ENCODE assay signal across 1 cellular context in the genomic region with DNA sequence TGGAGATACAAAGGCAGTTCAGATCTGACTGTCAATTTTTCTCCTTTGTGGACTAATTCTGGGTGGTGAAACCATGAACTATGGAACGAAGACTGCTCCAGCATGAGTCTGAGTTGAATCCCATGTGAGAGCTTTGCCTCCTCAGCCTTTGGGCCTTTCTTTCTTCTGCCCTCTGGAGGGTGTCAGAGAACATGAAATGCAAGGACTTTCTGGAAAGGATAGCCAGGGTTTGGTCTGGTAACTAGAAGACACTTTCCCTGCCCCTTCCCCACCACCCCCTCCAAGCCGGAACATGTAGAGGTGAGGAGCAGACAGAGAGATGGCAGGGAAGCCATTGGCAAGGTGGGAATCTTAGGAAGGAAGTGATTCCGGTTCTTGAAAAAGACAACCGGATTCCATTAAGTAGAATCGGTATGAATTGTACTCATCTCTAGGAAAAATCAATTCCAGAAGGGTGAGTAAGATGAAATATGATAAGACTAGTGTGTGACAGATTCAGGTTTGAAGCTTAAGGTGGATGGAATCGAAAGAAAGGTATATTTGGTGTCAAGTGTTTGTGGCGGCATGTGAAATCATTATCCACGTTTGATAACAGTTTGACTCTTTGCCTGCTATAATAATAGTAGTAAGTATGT.
TF ChIP-seq lines count a peak whose summit lies in the region.

No MANE protein-coding gene starts in this region.

TF ChIP-seq in HepG2, 621 proteins besides CTCF, POLR2A, EP300 and RAD21:
- TF ChIP-seq, protein P1, sequence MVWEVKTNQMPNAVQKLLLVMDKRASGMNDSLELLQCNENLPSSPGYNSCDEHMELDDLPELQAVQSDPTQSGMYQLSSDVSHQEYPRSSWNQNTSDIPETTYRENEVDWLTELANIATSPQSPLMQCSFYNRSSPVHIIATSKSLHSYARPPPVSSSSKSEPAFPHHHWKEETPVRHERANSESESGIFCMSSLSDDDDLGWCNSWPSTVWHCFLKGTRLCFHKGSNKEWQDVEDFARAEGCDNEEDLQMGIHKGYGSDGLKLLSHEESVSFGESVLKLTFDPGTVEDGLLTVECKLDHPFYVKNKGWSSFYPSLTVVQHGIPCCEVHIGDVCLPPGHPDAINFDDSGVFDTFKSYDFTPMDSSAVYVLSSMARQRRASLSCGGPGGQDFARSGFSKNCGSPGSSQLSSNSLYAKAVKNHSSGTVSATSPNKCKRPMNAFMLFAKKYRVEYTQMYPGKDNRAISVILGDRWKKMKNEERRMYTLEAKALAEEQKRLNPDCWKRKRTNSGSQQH (CRISPR knock-in tag; IDR thresholded peaks at IDR 0.05; ENCODE audit: low read depth) = no peak
- TF ChIP-seq NBN (conservative IDR thresholded peaks at IDR 0.05) (no peak), STAG1 (CRISPR knock-in tag; IDR thresholded peaks at IDR 0.05) (peak; percentile 35; the same call in 1 of the 2 replicates), ZNF597 (CRISPR knock-in tag; IDR thresholded peaks at IDR 0.05) (no peak), MTA1 (CRISPR knock-in tag; IDR thresholded peaks at IDR 0.05; ENCODE audit: borderline replicate concordance) (no peak)
